Comparison of ENCODE assay signal across 19 cellular contexts in the genomic region with DNA sequence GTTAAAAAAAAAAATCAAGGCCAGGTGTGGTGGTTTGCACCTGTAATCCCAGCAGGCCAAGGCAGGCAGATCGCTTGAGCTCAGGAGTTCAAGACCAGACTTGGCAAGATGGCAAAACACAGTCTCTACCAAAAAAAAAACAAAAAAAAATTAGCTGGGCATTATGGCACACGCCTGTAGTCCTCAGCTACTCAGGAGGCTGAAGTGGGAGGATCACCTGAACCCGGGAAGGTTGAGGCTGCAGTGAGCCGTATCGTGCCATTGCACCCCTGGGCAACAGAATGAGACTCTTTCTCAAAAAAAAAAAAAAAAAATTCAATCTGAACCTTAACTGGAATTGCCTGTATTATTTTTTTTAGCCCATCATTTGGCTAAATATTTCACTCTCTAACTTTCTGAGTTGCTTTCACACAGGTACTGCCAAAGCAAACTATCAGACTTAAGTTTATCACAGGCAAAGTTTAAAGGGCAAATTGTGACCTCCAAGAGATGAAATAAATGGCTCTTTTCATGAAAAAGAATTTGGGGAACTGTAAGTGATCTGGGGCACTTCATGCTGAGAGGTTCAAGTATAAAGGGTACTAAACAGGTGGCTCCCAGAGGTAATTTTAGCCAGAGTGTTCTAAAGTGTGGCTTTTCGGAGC. TPM values are rescaled to one million over a fixed set of nuclear protein-coding genes. Genes with fewer than 3 reads are reported as not detected.
DNase-seq lines count a peak whose midpoint lies in the region; ATAC-seq and TF ChIP-seq lines count a peak whose summit lies in the region.
"Had no signal": no experiment of that assay in that cellular context is flagged by ENCODE, and none has a peak within 500 bp of the region (broad histone marks: within the 10 kb centered on the region; RNA-seq: fewer than 3 reads in every experiment).

No MANE protein-coding gene starts in this region.

- no peak overlapping the region for H4K91ac ChIP-seq in neuronal stem cell (ENCODE audit: low read depth, low read length, poor library complexity)

- peaks cover 3% of the 10 kb centered on the region for H3K27me3 Mint-ChIP-seq in activated CD4-positive, alpha-beta T cell treated with anti-CD3 and anti-CD28 coated beads, Interleukin-2, amount 10 ng/mL, durations not matched to agents 7 days and 5 days

- H3K79me1 ChIP-seq in neuronal stem cell (ENCODE audit: low read depth, low read length): no peaks in the 10 kb centered on the region

- no peak overlapping the region for H2AK5ac ChIP-seq in neuronal stem cell (ENCODE audit: low read depth, low read length)

- POLR2A ChIA-PET in activated CD4-positive, alpha-beta T cell treated with anti-CD3 and anti-CD28 coated beads, Interleukin-2, amount 10 ng/mL, durations not matched to agents 7 days and 5 days (lab: Charles Lee): no interaction called here

- H3K4me1 ChIP-seq in left ventricle myocardium inferior: peaks cover 8% of the 10 kb centered on the region
- H3K4me1 ChIP-seq in right cardiac atrium (ENCODE audit: control insufficient read depth, insufficient read depth, low read length): no peaks in the 10 kb centered on the region
- peaks cover under 1 to 7% of the 10 kb centered on the region in 2 donors for H3K4me1 ChIP-seq in neuronal stem cell (ENCODE audit: control insufficient read depth in 2 of 2, insufficient read depth in 1 of 2, low read depth in 1 of 2, low read length in 2 of 2)
- H3K4me1 ChIP-seq in testis: no peaks in the 10 kb centered on the region

- no peak overlapping the region for H3K4ac ChIP-seq in neuronal stem cell (ENCODE audit: low read length)

- no peak overlapping the region for H3K14ac ChIP-seq in neuronal stem cell (ENCODE audit: low read length)

- H3K36me3 ChIP-seq in left ventricle myocardium inferior (no peaks in the 10 kb centered on the region), neuronal stem cell (replicated peaks in 1 of 2; ENCODE audit: control insufficient read depth in 2 of 2, insufficient read depth in 2 of 2, low read length in 2 of 2) (no peaks in the 10 kb centered on the region), testis (ENCODE audit: low read depth, missing control alignments) (no peaks in the 10 kb centered on the region)

- H2BK12ac ChIP-seq in neuronal stem cell (ENCODE audit: low read length): no peak overlapping the region

- ATAC-seq in Right ventricle myocardium inferior: no peak
- no peak for ATAC-seq in right cardiac atrium

- H3K9me3 ChIP-seq in left ventricle myocardium inferior (replicated peaks): no peaks in the 10 kb centered on the region
- H3K9me3 ChIP-seq in right cardiac atrium (ENCODE audit: control insufficient read depth, low read length): no peaks in the 10 kb centered on the region
- H3K9me3 ChIP-seq in neuronal stem cell (replicated peaks in 1 of 2; ENCODE audit: control insufficient read depth in 2 of 2, insufficient read depth in 1 of 2, low read depth in 1 of 2, low read length in 2 of 2): no peaks in the 10 kb centered on the region
- no peaks in the 10 kb centered on the region for H3K9me3 ChIP-seq in testis

- peak overlapping the region; percentile 87 for H3K27ac ChIP-seq in left ventricle myocardium inferior (replicated peaks)
- peak overlapping the region; percentile 67 for H3K27ac ChIP-seq in right cardiac atrium (ENCODE audit: low read length)
- H3K27ac ChIP-seq in neuronal stem cell (replicated peaks; ENCODE audit: low read length): no peak overlapping the region
- peak overlapping the region; percentile 37 to 78 for H3K27ac ChIP-seq in testis

- H3K27ac Mint-ChIP-seq in activated CD4-positive, alpha-beta T cell treated with anti-CD3 and anti-CD28 coated beads, Interleukin-2, amount 10 ng/mL, durations not matched to agents 7 days and 5 days: no peak overlapping the region
- H3K27ac Mint-ChIP-seq: HFFc6 had no signal

- H3K9ac ChIP-seq in neuronal stem cell (ENCODE audit: low read depth, low read length, poor library complexity): no peak overlapping the region

- no peaks in the 10 kb centered on the region for H3K27me3 ChIP-seq in left ventricle myocardium inferior (ENCODE audit: low read depth)
- no peaks in the 10 kb centered on the region for H3K27me3 ChIP-seq in right cardiac atrium (ENCODE audit: control insufficient read depth, insufficient read depth)
- no peaks in the 10 kb centered on the region for H3K27me3 ChIP-seq in neuronal stem cell (ENCODE audit: control insufficient read depth in 3 of 3, insufficient read depth in 3 of 3, low read depth in 1 of 3, low read length in 3 of 3)
- no peaks in the 10 kb centered on the region for H3K27me3 ChIP-seq in testis

- TF ChIP-seq CTCF in left ventricle myocardium inferior (IDR thresholded peaks at IDR 0.05; ENCODE audit: borderline replicate concordance): no peak
- no peak for TF ChIP-seq CTCF in testis (IDR thresholded peaks at IDR 0.05)

- H3K4me2 ChIP-seq in neuronal stem cell (ENCODE audit: insufficient read depth, low read length, poor library complexity, severe bottlenecking): no peak overlapping the region

- H3K4me3 ChIP-seq in left ventricle myocardium inferior: no peak overlapping the region
- H3K4me3 ChIP-seq in right cardiac atrium (ENCODE audit: low read length): no peak overlapping the region
- no peak overlapping the region for H3K4me3 ChIP-seq in neuronal stem cell (ENCODE audit: low read length in 2 of 2)
- H3K4me3 ChIP-seq in testis: no peak overlapping the region

- no peaks in the 10 kb centered on the region for H3K9me3 Mint-ChIP-seq in activated CD4-positive, alpha-beta T cell treated with anti-CD3 and anti-CD28 coated beads, Interleukin-2, amount 10 ng/mL, durations not matched to agents 7 days and 5 days
- H3K9me3 Mint-ChIP-seq: HFFc6 had no signal

- H4K8ac ChIP-seq in neuronal stem cell (ENCODE audit: low read depth, low read length): no peak overlapping the region

- H2BK120ac ChIP-seq in neuronal stem cell (ENCODE audit: low read depth, low read length): no peak overlapping the region

- WGBS in right cardiac atrium: 90% methylated on average over 6 of the region's 6 CpGs
- WGBS in neuronal stem cell (ENCODE audit: extremely low coverage in 2 of 2, insufficient read length in 2 of 2, insufficient replicate concordance in 1 of 2), 2 donors: no CpG with 5 or more reads among the region's 6 CpGs
- WGBS in testis, 2 donors: 76 to 88% methylated on average over 6 of the region's 6 CpGs

- H3K4me3 Mint-ChIP-seq in activated CD4-positive, alpha-beta T cell treated with anti-CD3 and anti-CD28 coated beads, Interleukin-2, amount 10 ng/mL, durations not matched to agents 7 days and 5 days: no peak overlapping the region
- H3K4me3 Mint-ChIP-seq: HFFc6 had no signal

- intact Hi-C loops in left ventricle myocardium inferior (cut with micrococcal nuclease): no loop called here
- intact Hi-C loops in Right ventricle myocardium inferior (cut with DNase I): no loop called here
- intact Hi-C loops in right cardiac atrium (cut with DNase I): no loop called here
- intact Hi-C loops in testis (cut with DNase I; ENCODE audit: low total_unique reads): no loop called here

- peak overlapping the region; percentile 59 for H2AFZ ChIP-seq in neuronal stem cell (ENCODE audit: low read length)

- TF ChIP-seq POLR2A in testis (IDR thresholded peaks at IDR 0.05): no peak

- CTCF ChIA-PET in activated CD4-positive, alpha-beta T cell treated with anti-CD3 and anti-CD28 coated beads, Interleukin-2, amount 10 ng/mL, durations not matched to agents 7 days and 5 days (lab: Charles Lee): no interaction called here

- H3K4me1 Mint-ChIP-seq in activated CD4-positive, alpha-beta T cell treated with anti-CD3 and anti-CD28 coated beads, Interleukin-2, amount 10 ng/mL, durations not matched to agents 7 days and 5 days: no peaks in the 10 kb centered on the region

- no peak overlapping the region for H2BK5ac ChIP-seq in neuronal stem cell (ENCODE audit: low read length)

- no peak overlapping the region for H3K18ac ChIP-seq in neuronal stem cell (ENCODE audit: low read length)

- DNase-seq in left ventricle myocardium inferior (no peak), Right ventricle myocardium inferior (ENCODE audit: missing footprints) (no peak), right cardiac atrium (no peak), neuronal stem cell (ENCODE audit: low spot score) (no peak), testis (no peak), T-helper 9 cell (no peak), DMS114 treated with DMSO at 0.1 percent for 48 hours (lab: John Stamatoyannopoulos, UW; ENCODE audit: unreplicated experiment) (no peak)
- DNase-seq in activated CD4-positive, alpha-beta T cell treated with anti-CD3 and anti-CD28 coated beads, Interleukin-2, amount 10 ng/mL, durations not matched to agents 7 days and 5 days: no peak
- DNase-seq: C1 segment of cervical spinal cord, GDM1, HFFc6, IMR-90, Kasumi-1, MM.1S, NCI-H1105, NCI-H1694, NCI-H2107, NCI-H69, SIG-M5 had no signal

- no peak overlapping the region for H2BK15ac ChIP-seq in neuronal stem cell (ENCODE audit: low read length)

- H3K23ac ChIP-seq in neuronal stem cell (ENCODE audit: low read depth, low read length, poor library complexity): no peak overlapping the region

- no peaks in the 10 kb centered on the region for H3K36me3 Mint-ChIP-seq in activated CD4-positive, alpha-beta T cell treated with anti-CD3 and anti-CD28 coated beads, Interleukin-2, amount 10 ng/mL, durations not matched to agents 7 days and 5 days (ENCODE audit: low read depth)

RNA-seq across cellular contexts. Expression of a gene that starts 14.7 kb away (rescaled TPM):
- total RNA-seq in left ventricle myocardium inferior (175 TPM), Right ventricle myocardium inferior (150 TPM), right cardiac atrium (10 to 100 TPM; 54.9 to 72.2 (median 63.7) TPM), testis (10 to 100 TPM; 15.7 to 16.4 TPM)
- polyA plus RNA-seq in right cardiac atrium (29.8 TPM), testis (ENCODE audit: insufficient read depth, low read depth, low replicate concordance) (14.5 TPM)
- 8.0 TPM for polyA plus RNA-seq in neuronal stem cell (2013, experiment 1 of 2)
- 9.0 TPM for polyA plus RNA-seq in neuronal stem cell (2013, experiment 2 of 2)
- total RNA-seq in activated CD4-positive, alpha-beta T cell treated with anti-CD3 and anti-CD28 coated beads, Interleukin-2, amount 10 ng/mL, durations not matched to agents 7 days and 5 days: 10 to 100 TPM; 20.6 to 21.2 TPM

RNA-seq across cellular contexts. Expression of a gene that starts 31.9 kb away (rescaled TPM):
- total RNA-seq in left ventricle myocardium inferior: 15.7 TPM
- total RNA-seq in Right ventricle myocardium inferior: 12.3 TPM
- 10 to 100 TPM; 16.2 to 23.9 (median 17.9) TPM for total RNA-seq in right cardiac atrium
- polyA plus RNA-seq in right cardiac atrium: 10.4 TPM
- polyA plus RNA-seq in neuronal stem cell (2013, experiment 1 of 2): 11.3 TPM
- polyA plus RNA-seq in neuronal stem cell (2013, experiment 2 of 2): 9.8 TPM
- 10 to 100 TPM; 39.6 to 46.1 TPM for total RNA-seq in testis
- 22.5 TPM for polyA plus RNA-seq in testis (ENCODE audit: insufficient read depth, low read depth, low replicate concordance)
- 10 to 100 TPM; 20.9 to 25.0 TPM for total RNA-seq in activated CD4-positive, alpha-beta T cell treated with anti-CD3 and anti-CD28 coated beads, Interleukin-2, amount 10 ng/mL, durations not matched to agents 7 days and 5 days
